ENCODE assay signal across 2 cellular contexts in the genomic region with DNA sequence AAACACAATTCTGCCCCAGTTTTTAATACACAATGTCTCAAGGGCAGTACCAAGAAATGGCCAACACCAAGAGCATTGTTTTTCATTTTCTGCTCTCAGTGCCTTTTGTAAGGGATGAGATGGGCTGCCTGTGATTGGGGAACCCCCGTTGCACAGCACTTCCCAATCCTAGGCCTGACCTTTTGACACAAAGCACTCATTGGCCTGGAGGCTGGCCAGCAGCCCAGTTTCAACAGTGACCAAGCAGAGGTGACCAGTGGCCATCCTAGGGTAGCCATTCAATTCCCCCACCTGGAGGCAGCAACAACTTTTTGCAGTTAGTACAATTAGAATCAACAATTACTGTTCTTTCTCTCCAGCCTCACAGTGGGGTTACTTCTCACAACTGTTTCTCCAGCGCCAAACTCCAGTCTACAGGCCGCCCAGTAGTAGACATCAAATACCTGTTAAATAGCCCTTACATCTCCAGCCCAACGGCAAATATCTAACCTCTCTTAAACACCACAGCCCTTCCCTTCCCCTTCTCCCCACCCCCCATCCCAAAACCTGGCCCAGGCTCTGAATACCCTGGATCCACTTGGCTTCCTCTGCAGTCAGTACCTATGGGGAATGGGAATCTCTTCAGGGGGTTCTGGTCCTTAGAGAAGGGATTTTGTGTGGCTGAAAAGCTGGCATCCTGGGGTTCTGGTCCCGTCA.
TF ChIP-seq lines count a peak whose summit lies in the region.

No MANE protein-coding gene starts in this region.

TF ChIP-seq in GM23338, 12 proteins besides CTCF, POLR2A, EP300 and RAD21:
- TF ChIP-seq, protein P1, sequence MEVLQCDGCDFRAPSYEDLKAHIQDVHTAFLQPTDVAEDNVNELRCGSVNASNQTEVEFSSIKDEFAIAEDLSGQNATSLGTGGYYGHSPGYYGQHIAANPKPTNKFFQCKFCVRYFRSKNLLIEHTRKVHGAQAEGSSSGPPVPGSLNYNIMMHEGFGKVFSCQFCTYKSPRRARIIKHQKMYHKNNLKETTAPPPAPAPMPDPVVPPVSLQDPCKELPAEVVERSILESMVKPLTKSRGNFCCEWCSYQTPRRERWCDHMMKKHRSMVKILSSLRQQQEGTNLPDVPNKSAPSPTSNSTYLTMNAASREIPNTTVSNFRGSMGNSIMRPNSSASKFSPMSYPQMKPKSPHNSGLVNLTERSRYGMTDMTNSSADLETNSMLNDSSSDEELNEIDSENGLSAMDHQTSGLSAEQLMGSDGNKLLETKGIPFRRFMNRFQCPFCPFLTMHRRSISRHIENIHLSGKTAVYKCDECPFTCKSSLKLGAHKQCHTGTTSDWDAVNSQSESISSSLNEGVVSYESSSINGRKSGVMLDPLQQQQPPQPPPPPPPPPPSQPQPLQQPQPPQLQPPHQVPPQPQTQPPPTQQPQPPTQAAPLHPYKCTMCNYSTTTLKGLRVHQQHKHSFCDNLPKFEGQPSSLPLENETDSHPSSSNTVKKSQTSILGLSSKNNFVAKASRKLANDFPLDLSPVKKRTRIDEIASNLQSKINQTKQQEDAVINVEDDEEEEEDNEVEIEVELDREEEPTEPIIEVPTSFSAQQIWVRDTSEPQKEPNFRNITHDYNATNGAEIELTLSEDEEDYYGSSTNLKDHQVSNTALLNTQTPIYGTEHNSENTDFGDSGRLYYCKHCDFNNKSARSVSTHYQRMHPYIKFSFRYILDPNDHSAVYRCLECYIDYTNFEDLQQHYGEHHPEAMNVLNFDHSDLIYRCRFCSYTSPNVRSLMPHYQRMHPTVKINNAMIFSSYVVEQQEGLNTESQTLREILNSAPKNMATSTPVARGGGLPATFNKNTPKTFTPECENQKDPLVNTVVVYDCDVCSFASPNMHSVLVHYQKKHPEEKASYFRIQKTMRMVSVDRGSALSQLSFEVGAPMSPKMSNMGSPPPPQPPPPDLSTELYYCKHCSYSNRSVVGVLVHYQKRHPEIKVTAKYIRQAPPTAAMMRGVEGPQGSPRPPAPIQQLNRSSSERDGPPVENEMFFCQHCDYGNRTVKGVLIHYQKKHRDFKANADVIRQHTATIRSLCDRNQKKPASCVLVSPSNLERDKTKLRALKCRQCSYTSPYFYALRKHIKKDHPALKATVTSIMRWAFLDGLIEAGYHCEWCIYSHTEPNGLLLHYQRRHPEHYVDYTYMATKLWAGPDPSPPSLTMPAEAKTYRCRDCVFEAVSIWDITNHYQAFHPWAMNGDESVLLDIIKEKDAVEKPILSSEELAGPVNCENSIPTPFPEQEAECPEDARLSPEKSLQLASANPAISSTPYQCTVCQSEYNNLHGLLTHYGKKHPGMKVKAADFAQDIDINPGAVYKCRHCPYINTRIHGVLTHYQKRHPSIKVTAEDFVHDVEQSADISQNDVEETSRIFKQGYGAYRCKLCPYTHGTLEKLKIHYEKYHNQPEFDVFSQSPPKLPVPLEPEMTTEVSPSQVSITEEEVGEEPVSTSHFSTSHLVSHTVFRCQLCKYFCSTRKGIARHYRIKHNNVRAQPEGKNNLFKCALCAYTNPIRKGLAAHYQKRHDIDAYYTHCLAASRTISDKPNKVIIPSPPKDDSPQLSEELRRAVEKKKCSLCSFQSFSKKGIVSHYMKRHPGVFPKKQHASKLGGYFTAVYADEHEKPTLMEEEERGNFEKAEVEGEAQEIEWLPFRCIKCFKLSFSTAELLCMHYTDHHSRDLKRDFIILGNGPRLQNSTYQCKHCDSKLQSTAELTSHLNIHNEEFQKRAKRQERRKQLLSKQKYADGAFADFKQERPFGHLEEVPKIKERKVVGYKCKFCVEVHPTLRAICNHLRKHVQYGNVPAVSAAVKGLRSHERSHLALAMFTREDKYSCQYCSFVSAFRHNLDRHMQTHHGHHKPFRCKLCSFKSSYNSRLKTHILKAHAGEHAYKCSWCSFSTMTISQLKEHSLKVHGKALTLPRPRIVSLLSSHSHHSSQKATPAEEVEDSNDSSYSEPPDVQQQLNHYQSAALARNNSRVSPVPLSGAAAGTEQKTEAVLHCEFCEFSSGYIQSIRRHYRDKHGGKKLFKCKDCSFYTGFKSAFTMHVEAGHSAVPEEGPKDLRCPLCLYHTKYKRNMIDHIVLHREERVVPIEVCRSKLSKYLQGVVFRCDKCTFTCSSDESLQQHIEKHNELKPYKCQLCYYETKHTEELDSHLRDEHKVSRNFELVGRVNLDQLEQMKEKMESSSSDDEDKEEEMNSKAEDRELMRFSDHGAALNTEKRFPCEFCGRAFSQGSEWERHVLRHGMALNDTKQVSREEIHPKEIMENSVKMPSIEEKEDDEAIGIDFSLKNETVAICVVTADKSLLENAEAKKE (CRISPR knock-in tag; IDR thresholded peaks at IDR 0.05), result peak; percentile 83
- peak; percentile 16; the same call in 1 of the 2 replicates for TF ChIP-seq NANOG (IDR thresholded peaks at IDR 0.05; ENCODE audit: borderline replicate concordance)
- TF ChIP-seq EZH2phosphoT487 (IDR thresholded peaks at IDR 0.05; ENCODE audit: unreplicated experiment), result no peak
- TF ChIP-seq, protein P2, sequence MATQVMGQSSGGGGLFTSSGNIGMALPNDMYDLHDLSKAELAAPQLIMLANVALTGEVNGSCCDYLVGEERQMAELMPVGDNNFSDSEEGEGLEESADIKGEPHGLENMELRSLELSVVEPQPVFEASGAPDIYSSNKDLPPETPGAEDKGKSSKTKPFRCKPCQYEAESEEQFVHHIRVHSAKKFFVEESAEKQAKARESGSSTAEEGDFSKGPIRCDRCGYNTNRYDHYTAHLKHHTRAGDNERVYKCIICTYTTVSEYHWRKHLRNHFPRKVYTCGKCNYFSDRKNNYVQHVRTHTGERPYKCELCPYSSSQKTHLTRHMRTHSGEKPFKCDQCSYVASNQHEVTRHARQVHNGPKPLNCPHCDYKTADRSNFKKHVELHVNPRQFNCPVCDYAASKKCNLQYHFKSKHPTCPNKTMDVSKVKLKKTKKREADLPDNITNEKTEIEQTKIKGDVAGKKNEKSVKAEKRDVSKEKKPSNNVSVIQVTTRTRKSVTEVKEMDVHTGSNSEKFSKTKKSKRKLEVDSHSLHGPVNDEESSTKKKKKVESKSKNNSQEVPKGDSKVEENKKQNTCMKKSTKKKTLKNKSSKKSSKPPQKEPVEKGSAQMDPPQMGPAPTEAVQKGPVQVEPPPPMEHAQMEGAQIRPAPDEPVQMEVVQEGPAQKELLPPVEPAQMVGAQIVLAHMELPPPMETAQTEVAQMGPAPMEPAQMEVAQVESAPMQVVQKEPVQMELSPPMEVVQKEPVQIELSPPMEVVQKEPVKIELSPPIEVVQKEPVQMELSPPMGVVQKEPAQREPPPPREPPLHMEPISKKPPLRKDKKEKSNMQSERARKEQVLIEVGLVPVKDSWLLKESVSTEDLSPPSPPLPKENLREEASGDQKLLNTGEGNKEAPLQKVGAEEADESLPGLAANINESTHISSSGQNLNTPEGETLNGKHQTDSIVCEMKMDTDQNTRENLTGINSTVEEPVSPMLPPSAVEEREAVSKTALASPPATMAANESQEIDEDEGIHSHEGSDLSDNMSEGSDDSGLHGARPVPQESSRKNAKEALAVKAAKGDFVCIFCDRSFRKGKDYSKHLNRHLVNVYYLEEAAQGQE (IDR thresholded peaks at IDR 0.05; ENCODE audit: unreplicated experiment), result no peak
- TF ChIP-seq CREB1 (CRISPR knock-in tag; IDR thresholded peaks at IDR 0.05; ENCODE audit: low read depth), result 0 out of 2 replicates have a peak, but pooled peaks have one; percentile 4
- no peak for TF ChIP-seq ZNF114 (CRISPR knock-in tag; IDR thresholded peaks at IDR 0.05)
- no peak for TF ChIP-seq EZH2 (IDR thresholded peaks at IDR 0.05; ENCODE audit: low read depth, unreplicated experiment)
- TF ChIP-seq JUNB (IDR thresholded peaks at IDR 0.05; ENCODE audit: unreplicated experiment), result no peak

TF ChIP-seq in K562, 482 proteins besides CTCF, POLR2A, EP300 and RAD21:
- TF ChIP-seq, protein P3, sequence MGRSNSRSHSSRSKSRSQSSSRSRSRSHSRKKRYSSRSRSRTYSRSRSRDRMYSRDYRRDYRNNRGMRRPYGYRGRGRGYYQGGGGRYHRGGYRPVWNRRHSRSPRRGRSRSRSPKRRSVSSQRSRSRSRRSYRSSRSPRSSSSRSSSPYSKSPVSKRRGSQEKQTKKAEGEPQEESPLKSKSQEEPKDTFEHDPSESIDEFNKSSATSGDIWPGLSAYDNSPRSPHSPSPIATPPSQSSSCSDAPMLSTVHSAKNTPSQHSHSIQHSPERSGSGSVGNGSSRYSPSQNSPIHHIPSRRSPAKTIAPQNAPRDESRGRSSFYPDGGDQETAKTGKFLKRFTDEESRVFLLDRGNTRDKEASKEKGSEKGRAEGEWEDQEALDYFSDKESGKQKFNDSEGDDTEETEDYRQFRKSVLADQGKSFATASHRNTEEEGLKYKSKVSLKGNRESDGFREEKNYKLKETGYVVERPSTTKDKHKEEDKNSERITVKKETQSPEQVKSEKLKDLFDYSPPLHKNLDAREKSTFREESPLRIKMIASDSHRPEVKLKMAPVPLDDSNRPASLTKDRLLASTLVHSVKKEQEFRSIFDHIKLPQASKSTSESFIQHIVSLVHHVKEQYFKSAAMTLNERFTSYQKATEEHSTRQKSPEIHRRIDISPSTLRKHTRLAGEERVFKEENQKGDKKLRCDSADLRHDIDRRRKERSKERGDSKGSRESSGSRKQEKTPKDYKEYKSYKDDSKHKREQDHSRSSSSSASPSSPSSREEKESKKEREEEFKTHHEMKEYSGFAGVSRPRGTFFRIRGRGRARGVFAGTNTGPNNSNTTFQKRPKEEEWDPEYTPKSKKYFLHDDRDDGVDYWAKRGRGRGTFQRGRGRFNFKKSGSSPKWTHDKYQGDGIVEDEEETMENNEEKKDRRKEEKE (IDR thresholded peaks at IDR 0.05; ENCODE audit: borderline replicate concordance in 1 of 2, control insufficient read depth in 1 of 2, low read depth in 2 of 2, low read length in 1 of 2), result no peak
- TF ChIP-seq, protein P4, sequence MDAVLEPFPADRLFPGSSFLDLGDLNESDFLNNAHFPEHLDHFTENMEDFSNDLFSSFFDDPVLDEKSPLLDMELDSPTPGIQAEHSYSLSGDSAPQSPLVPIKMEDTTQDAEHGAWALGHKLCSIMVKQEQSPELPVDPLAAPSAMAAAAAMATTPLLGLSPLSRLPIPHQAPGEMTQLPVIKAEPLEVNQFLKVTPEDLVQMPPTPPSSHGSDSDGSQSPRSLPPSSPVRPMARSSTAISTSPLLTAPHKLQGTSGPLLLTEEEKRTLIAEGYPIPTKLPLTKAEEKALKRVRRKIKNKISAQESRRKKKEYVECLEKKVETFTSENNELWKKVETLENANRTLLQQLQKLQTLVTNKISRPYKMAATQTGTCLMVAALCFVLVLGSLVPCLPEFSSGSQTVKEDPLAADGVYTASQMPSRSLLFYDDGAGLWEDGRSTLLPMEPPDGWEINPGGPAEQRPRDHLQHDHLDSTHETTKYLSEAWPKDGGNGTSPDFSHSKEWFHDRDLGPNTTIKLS (IDR thresholded peaks at IDR 0.05; ENCODE audit: borderline replicate concordance, low read depth), result no peak
- TF ChIP-seq ZFPM2 (CRISPR knock-in tag; IDR thresholded peaks at IDR 0.05), result no peak
- TF ChIP-seq NR2C2 (CRISPR knock-in tag; IDR thresholded peaks at IDR 0.05), result no peak
- TF ChIP-seq NR2C2 (tag; IDR thresholded peaks at IDR 0.05), result peak; percentile 35; the same call in 1 of the 2 replicates
- no peak for TF ChIP-seq RCOR1 (IDR thresholded peaks at IDR 0.05; ENCODE audit: borderline replicate concordance in 1 of 2, low read depth in 2 of 2, low read length in 2 of 2)
- no peak for TF ChIP-seq CAMTA2 (CRISPR knock-in tag; conservative IDR thresholded peaks at IDR 0.05)
- TF ChIP-seq, protein P5, sequence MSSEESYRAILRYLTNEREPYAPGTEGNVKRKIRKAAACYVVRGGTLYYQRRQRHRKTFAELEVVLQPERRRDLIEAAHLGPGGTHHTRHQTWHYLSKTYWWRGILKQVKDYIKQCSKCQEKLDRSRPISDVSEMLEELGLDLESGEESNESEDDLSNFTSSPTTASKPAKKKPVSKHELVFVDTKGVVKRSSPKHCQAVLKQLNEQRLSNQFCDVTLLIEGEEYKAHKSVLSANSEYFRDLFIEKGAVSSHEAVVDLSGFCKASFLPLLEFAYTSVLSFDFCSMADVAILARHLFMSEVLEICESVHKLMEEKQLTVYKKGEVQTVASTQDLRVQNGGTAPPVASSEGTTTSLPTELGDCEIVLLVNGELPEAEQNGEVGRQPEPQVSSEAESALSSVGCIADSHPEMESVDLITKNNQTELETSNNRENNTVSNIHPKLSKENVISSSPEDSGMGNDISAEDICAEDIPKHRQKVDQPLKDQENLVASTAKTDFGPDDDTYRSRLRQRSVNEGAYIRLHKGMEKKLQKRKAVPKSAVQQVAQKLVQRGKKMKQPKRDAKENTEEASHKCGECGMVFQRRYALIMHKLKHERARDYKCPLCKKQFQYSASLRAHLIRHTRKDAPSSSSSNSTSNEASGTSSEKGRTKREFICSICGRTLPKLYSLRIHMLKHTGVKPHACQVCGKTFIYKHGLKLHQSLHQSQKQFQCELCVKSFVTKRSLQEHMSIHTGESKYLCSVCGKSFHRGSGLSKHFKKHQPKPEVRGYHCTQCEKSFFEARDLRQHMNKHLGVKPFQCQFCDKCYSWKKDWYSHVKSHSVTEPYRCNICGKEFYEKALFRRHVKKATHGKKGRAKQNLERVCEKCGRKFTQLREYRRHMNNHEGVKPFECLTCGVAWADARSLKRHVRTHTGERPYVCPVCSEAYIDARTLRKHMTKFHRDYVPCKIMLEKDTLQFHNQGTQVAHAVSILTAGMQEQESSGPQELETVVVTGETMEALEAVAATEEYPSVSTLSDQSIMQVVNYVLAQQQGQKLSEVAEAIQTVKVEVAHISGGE (CRISPR knock-in tag; IDR thresholded peaks at IDR 0.05), result no peak
- no peak for TF ChIP-seq FOXK1 (CRISPR knock-in tag; IDR thresholded peaks at IDR 0.05; ENCODE audit: borderline replicate concordance)
- no peak for TF ChIP-seq DNMT1 (IDR thresholded peaks at IDR 0.05)
- peak; percentile 13; the same call in 1 of the 2 replicates for TF ChIP-seq NFIC (IDR thresholded peaks at IDR 0.05)
- TF ChIP-seq NCOA2 (IDR thresholded peaks at IDR 0.05; ENCODE audit: partially characterized antibody in 2 of 2), result no peak
- TF ChIP-seq HSF4 (CRISPR knock-in tag; IDR thresholded peaks at IDR 0.05; ENCODE audit: borderline replicate concordance), result no peak
